In the genomic region with DNA sequence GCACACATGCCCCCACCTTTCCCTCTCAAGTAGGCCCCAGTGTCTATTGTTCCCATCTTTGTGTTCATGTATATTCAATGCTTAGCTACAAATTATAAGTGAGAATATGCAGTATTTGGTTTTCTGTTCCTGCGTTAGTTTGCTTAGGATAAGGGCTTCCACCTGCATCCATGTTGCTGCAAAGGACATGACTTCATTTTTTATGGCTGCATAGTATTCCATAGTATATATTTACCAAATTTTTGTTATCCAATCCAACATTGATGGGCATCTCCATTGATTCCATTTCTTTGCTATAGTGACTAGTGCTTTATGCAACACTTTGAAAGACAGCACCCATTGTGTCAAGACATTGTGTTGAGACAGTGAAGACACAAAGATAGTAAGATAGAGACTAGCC, we compare ENCODE assay signal across 35 cellular contexts. TPM values are rescaled to one million over a fixed set of nuclear protein-coding genes. Genes with fewer than 3 reads are reported as not detected.
"Had no signal": no experiment of that assay in that cellular context is flagged by ENCODE, and none has a peak within 500 bp of the region (broad histone marks: within the 10 kb centered on the region; RNA-seq: fewer than 3 reads in every experiment).

No MANE protein-coding gene starts in this region.

- DNase-seq: activated effector memory CD4-positive, alpha-beta T cell treated with anti-CD3 and anti-CD28 coated beads, Interleukin-2, amount 50 U/mL, for 16 hours; activated effector memory CD4-positive, alpha-beta T cell treated with Interleukin-2 at 50 U/mL for 16 hours; activated gamma-delta T cell; activated gamma-delta T cell treated with Interleukin-2 at 50 U/mL for 16 hours; activated naive CD4-positive, alpha-beta T cell; activated naive CD4-positive, alpha-beta T cell treated with anti-CD3 and anti-CD28 coated beads for 36 hours; activated naive CD4-positive, alpha-beta T cell treated with anti-CD3 and anti-CD28 coated beads, Interleukin-2, amount 10 ng/mL, durations not matched to agents 7 days and 5 days; activated naive CD4-positive, alpha-beta T cell treated with anti-CD3 and anti-CD28 coated beads, Interleukin-2, amount 50 U/mL, for 16 hours; activated naive CD4-positive, alpha-beta T cell treated with Interleukin-2 at 50 U/mL for 16 hours; activated naive CD8-positive, alpha-beta T cell treated with anti-CD3 and anti-CD28 coated beads for 36 hours; activated naive CD8-positive, alpha-beta T cell treated with anti-CD3 and anti-CD28 coated beads, Interleukin-2, amount 10 ng/mL, durations not matched to agents 7 days and 5 days; activated naive CD8-positive, alpha-beta T cell treated with anti-CD3 and anti-CD28 coated beads, Interleukin-2, amount 50 U/mL, for 24 hours; activated T-cell treated with anti-CD3 and anti-CD28 coated beads, Interleukin-2, amount 50 U/mL, for 24 hours; activated T-cell treated with anti-CD3 and anti-CD28 coated beads, Interleukin-2, amount 50 U/mL, for 4 hours; activated T-cell treated with anti-CD3 and anti-CD28 coated beads, Interleukin-2, amount 50 U/mL, for 48 hours; activated T-cell treated with anti-CD3 and anti-CD28 coated beads, Interleukin-2, amount 50 U/mL, for 72 hours; adrenal gland; amniotic stem cell; amygdala; anterior cingulate cortex; aorta; body of pancreas; brain microvascular endothelial cell; caudate nucleus; central memory CD4-positive, alpha-beta T cell; cerebellar nuclear complex had no signal

- H3K4me3 ChIP-seq: adrenal gland, ascending aorta, body of pancreas, breast epithelium, cardiac muscle cell had no signal

- ATAC-seq: activated naive CD4-positive, alpha-beta T cell treated with anti-CD3 and anti-CD28 coated beads, Interleukin-2, amount 50 U/mL, for 72 hours; activated naive CD8-positive, alpha-beta T cell treated with anti-CD3 and anti-CD28 coated beads, Interleukin-2, amount 50 U/mL, for 24 hours; activated T-cell treated with anti-CD3 and anti-CD28 coated beads, Interleukin-2, amount 50 U/mL, for 4 hours; activated T-cell treated with anti-CD3 and anti-CD28 coated beads, Interleukin-2, amount 50 U/mL, for 72 hours; activated T-helper 17 cell treated with anti-CD3 and anti-CD28 coated beads, Interleukin-2, amount 50 U/mL, for 72 hours; body of pancreas had no signal

- H3K4me1 ChIP-seq: ascending aorta, body of pancreas, breast epithelium had no signal

- H3K27ac ChIP-seq: adrenal gland, ascending aorta, body of pancreas, brain microvascular endothelial cell, breast epithelium, cardiac muscle cell had no signal

- H3K36me3 ChIP-seq: adrenal gland, ascending aorta, brain microvascular endothelial cell, breast epithelium, cardiac muscle cell had no signal

- H3K9me3 ChIP-seq: adrenal gland, ascending aorta, body of pancreas, breast epithelium had no signal

- H3K27me3 ChIP-seq: adrenal gland, ascending aorta, body of pancreas, brain microvascular endothelial cell, breast epithelium, cardiac muscle cell had no signal

- FAIRE-seq: astrocyte, bronchial epithelial cell had no signal

RNA-seq across cellular contexts. Expression of a gene that starts 19.0 kb away (rescaled TPM):
- total RNA-seq: activated naive CD4-positive, alpha-beta T cell treated with anti-CD3 and anti-CD28 coated beads for 36 hours; activated naive CD4-positive, alpha-beta T cell treated with anti-CD3 and anti-CD28 coated beads, Interleukin-2, amount 50 U/mL, for 72 hours; activated T-helper 1 cell treated with anti-CD3 and anti-CD28 coated beads, Interleukin-12 subunit alpha, Interleukin-12 subunit beta, Interleukin-2, Interleukin-4 antibody, amounts not matched to agents 30 ng/mL and 10 ng/mL and 1 ng/mL, durations not matched to agents 14 hours and 24 hours and 36 hours; activated T-helper 17 cell treated with anti-CD3 and anti-CD28 coated beads, Interleukin-2, amount 50 U/mL, for 72 hours; activated T-helper 2 cell treated with anti-CD3 and anti-CD28 coated beads, Interferon-gamma antibody, Interleukin-2, Interleukin-4, amounts not matched to agents 10 μg/mL and 5 μg/mL and 100 μg/mL, durations not matched to agents 14 hours and 24 hours and 36 hours; ascending aorta; bronchial epithelial cell had no signal
